Comparison of ENCODE assay signal across 8 cellular contexts in genomic region chr6:11093591-11094410, GRCh38. TPM values are rescaled to one million over a fixed set of nuclear protein-coding genes. Genes with fewer than 3 reads are reported as not detected.
DNase-seq lines count a peak whose midpoint lies in the region; ATAC-seq lines count a peak whose summit lies in the region.

Gene SMIM13, plus strand, starts transcription at chr6:11093834. Its CDS starts 480 bp downstream, at chr6:11094314.

- ATAC-seq in GM19372 (IDR thresholded peaks at IDR 0.05; ENCODE audit: low read depth, unreplicated experiment): peak; percentile 83
- ATAC-seq in HG03558 (IDR thresholded peaks at IDR 0.05; ENCODE audit: extremely low read depth, unreplicated experiment): peak; percentile 81
- ATAC-seq in left lobe of liver: peak; percentile 94

- DNase-seq in CD1c-positive myeloid dendritic cell (ENCODE audit: extremely low spot score) (peak; percentile 99), NCI-H748 (lab: John Stamatoyannopoulos, UW; ENCODE audit: unreplicated experiment) (peak; percentile 99), dedifferentiated amniotic fluid mesenchymal stem cell (ENCODE audit: extremely low spot score) (peak; percentile 98), left lobe of liver (ENCODE audit: low spot score) (peak; percentile 98)
- peak; percentile 96 for DNase-seq in activated CD4-positive, alpha-beta T cell treated with anti-CD3 and anti-CD28 coated beads, Interleukin-2, amount 50 U/mL, for 1 hour
- DNase-seq in stimulated activated CD4-positive, alpha-beta T cell treated with anti-CD3 and anti-CD28 coated beads, Interleukin-2, amount 100 ng/mL, for 4 hours (ENCODE audit: low read depth): peak; percentile 93

RNA-seq across cellular contexts. Expression of gene SMIM13, which starts in this region (rescaled TPM):
- 5.9 TPM for total RNA-seq in left lobe of liver

Comparison
In these comparisons a context has a peak if more than half of its experiments do, and no peak if none do; other contexts are left out.
1. Peak in every context shown above with its lines: DNase-seq and ATAC-seq.